8 cellular contexts compared by ENCODE assay signal in the genomic region with DNA sequence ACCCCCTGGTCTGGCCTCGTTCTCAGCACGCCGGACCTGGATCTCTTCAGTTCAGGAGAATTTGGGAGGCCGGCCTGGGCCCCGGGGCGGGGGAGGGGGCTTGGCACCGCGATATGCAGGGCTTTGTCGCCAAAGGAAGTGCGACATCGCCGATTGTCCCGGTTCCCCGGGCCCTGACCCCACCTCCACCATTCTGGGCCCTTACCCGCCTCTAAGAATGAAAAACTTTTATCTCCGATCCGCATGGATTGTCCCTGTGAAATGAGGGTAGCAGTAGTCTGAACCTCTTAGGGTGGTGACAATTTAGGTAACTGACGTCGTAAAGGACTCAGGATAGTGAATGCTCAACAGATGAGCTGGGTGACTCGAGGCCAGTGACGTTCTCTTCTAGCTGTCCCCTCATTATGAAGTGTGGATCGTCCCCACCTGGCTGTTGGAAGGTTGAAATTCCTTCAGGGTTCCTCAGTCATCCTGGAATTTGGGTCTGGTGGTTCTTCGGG. TPM values are rescaled to one million over a fixed set of nuclear protein-coding genes. Genes with fewer than 3 reads are reported as not detected.
DNase-seq lines count a peak whose midpoint lies in the region; ATAC-seq and TF ChIP-seq lines count a peak whose summit lies in the region.

No MANE protein-coding gene starts in this region.

- WGBS in endodermal cell (ENCODE audit: insufficient coverage in 1 of 2, insufficient read length in 1 of 2), 2 experiments, result 8 to 29% methylated on average over 8 to 23 of the region's 23 CpGs

- no TSS peak for BruUV-seq in Caco-2 (replicated peaks; lab: Mats Ljungman, UMichigan)

- peaks cover 54% of the 10 kb centered on the region for H3K36me3 Mint-ChIP-seq in Caco-2 (ENCODE audit: insufficient read depth, unreplicated experiment)
- peaks cover 11% of the 10 kb centered on the region for H3K36me3 Mint-ChIP-seq in endodermal cell (ENCODE audit: low read depth)
- H3K36me3 Mint-ChIP-seq in osteocyte (ENCODE audit: unreplicated experiment), result peaks cover 2% of the 10 kb centered on the region

- no peaks in the 10 kb centered on the region for H4K20me1 ChIP-seq in OCI-LY1 (ENCODE audit: insufficient read depth, low read length)

- H3K4me3 ChIP-seq in Caco-2 (ENCODE audit: low read depth, low read length) (peak overlapping the region; percentile 54), OCI-LY1 (ENCODE audit: low read depth, low read length, poor library complexity, severe bottlenecking) (peak overlapping the region; percentile 80), endodermal cell (ENCODE audit: low read length) (peak overlapping the region; percentile 83)

- POLR2A ChIA-PET in Caco-2 (lab: Charles Lee), result interaction anchor here (1.0 to 2.0 kb wide), 4 partner anchors 11 to 43 kb away, joined by 4 to 17 read pairs (median 10); partner anchors contain the start of genes ANO8 and BABAM1

- H3K27ac ChIP-seq in OCI-LY1 (ENCODE audit: low read depth, low read length, poor library complexity, severe bottlenecking), result peak overlapping the region; percentile 29
- no peak overlapping the region for H3K27ac ChIP-seq in endodermal cell (ENCODE audit: low read depth, low read length)

- H3K4me1 ChIP-seq in Caco-2 (peaks cover 23% of the 10 kb centered on the region), OCI-LY1 (ENCODE audit: insufficient read depth, low read length, severe bottlenecking) (peaks cover 28% of the 10 kb centered on the region), endodermal cell (ENCODE audit: control insufficient read depth, insufficient read depth, low read length) (peaks cover 6% of the 10 kb centered on the region)

- H3K4me3 Mint-ChIP-seq in Caco-2 (ENCODE audit: unreplicated experiment) (peak overlapping the region; percentile 93), endodermal cell (peak overlapping the region; percentile 93), osteocyte (ENCODE audit: unreplicated experiment) (peak overlapping the region; percentile 94)

- H3K9me3 Mint-ChIP-seq in Caco-2 (ENCODE audit: unreplicated experiment) (no peaks in the 10 kb centered on the region), endodermal cell (no peaks in the 10 kb centered on the region), osteocyte (ENCODE audit: unreplicated experiment) (no peaks in the 10 kb centered on the region)

- no peak for TF ChIP-seq CTCF in Caco-2 (IDR thresholded peaks at IDR 0.05; ENCODE audit: insufficient read depth in 1 of 2, low read depth in 1 of 2, low read length in 1 of 2, severe bottlenecking in 1 of 2, unreplicated experiment in 1 of 2)
- TF ChIP-seq CTCF in OCI-LY1 (IDR thresholded peaks at IDR 0.05; ENCODE audit: low read length), result no peak
- no peak for TF ChIP-seq CTCF in endodermal cell (conservative IDR thresholded peaks at IDR 0.05)
- no peak for TF ChIP-seq CTCF in osteocyte (IDR thresholded peaks at IDR 0.05)

- intact Hi-C loops in Caco-2 (cut with micrococcal nuclease; ENCODE audit: unreplicated experiment), result loop anchor here (2.0 kb wide), 1 partner anchor 27 kb away; the partner anchor contains the start of gene GTPBP3

- H3K4me1 Mint-ChIP-seq in Caco-2 (ENCODE audit: low read depth, unreplicated experiment), result peaks cover 20% of the 10 kb centered on the region
- H3K4me1 Mint-ChIP-seq in endodermal cell, result peaks cover 17% of the 10 kb centered on the region
- H3K4me1 Mint-ChIP-seq in osteocyte (ENCODE audit: unreplicated experiment), result peaks cover 46% of the 10 kb centered on the region

- peak overlapping the region; percentile 72 for H3K4me2 ChIP-seq in OCI-LY1 (ENCODE audit: low read length)

- peaks cover 13% of the 10 kb centered on the region for H3K79me2 ChIP-seq in OCI-LY1 (ENCODE audit: insufficient read depth, low read length)

- ATAC-seq in GM18498 (IDR thresholded peaks at IDR 0.05; ENCODE audit: unreplicated experiment), result no peak

- peak overlapping the region; percentile 81 for H3K9ac ChIP-seq in OCI-LY1 (ENCODE audit: low read length)
- peak overlapping the region; percentile 85 for H3K9ac ChIP-seq in endodermal cell (ENCODE audit: extremely low read depth, low read length, poor library complexity, severe bottlenecking)

- H3K27me3 ChIP-seq in Caco-2 (replicated peaks; ENCODE audit: control insufficient read depth, insufficient read depth, low read length) (no peaks in the 10 kb centered on the region), OCI-LY1 (ENCODE audit: insufficient read depth, low read length) (no peaks in the 10 kb centered on the region), endodermal cell (ENCODE audit: control insufficient read depth, insufficient read depth, low read length, poor library complexity, severe bottlenecking) (no peaks in the 10 kb centered on the region)

- no peaks in the 10 kb centered on the region for H3K9me2 ChIP-seq in OCI-LY1 (ENCODE audit: low read depth, low read length)

- DNase-seq in Caco-2 (no peak), endodermal cell (no peak), osteocyte (ENCODE audit: extremely low spot score, unreplicated experiment) (no peak), NCI-H1092 treated with DMSO at 0.1 percent for 48 hours (lab: John Stamatoyannopoulos, UW) (no peak), HT-29 (ENCODE audit: low spot score) (no peak)
- DNase-seq in activated CD8-positive, alpha-beta memory T cell treated with anti-CD3 and anti-CD28 coated beads, Interleukin-2, amount 50 U/mL, for 4 hours, result no peak

- H3K27ac Mint-ChIP-seq in Caco-2 (ENCODE audit: unreplicated experiment) (peak overlapping the region; percentile 82), endodermal cell (peak overlapping the region; percentile 93), osteocyte (ENCODE audit: unreplicated experiment) (peak overlapping the region; percentile 78)

- H2AFZ ChIP-seq in OCI-LY1 (ENCODE audit: low read length), result no peak overlapping the region

- H3K27me3 Mint-ChIP-seq in Caco-2 (ENCODE audit: insufficient read depth, unreplicated experiment) (no peaks in the 10 kb centered on the region), endodermal cell (ENCODE audit: insufficient read depth) (no peaks in the 10 kb centered on the region), osteocyte (ENCODE audit: unreplicated experiment) (no peaks in the 10 kb centered on the region)

- no peaks in the 10 kb centered on the region; the same call in 1 of the 2 replicates for H3F3A ChIP-seq in OCI-LY1 (ENCODE audit: insufficient read depth, low read length)

- H3K9me3 ChIP-seq in Caco-2 (no peaks in the 10 kb centered on the region), OCI-LY1 (ENCODE audit: low read length) (no peaks in the 10 kb centered on the region), endodermal cell (ENCODE audit: control insufficient read depth, low read length) (no peaks in the 10 kb centered on the region)

- CTCF ChIA-PET in Caco-2 (lab: Charles Lee), result interaction anchor here (0.6 to 1.9 kb wide), 3 partner anchors 18 to 109 kb away, joined by 3 to 13 read pairs (median 6); no protein-coding TSS in a partner anchor

- H3K36me3 ChIP-seq in Caco-2 (ENCODE audit: control insufficient read depth, insufficient read depth, low read length) (peaks cover 4% of the 10 kb centered on the region), OCI-LY1 (ENCODE audit: insufficient read depth, low read length) (peaks cover 26% of the 10 kb centered on the region), endodermal cell (ENCODE audit: control insufficient read depth, insufficient read depth, low read length) (peaks cover 26% of the 10 kb centered on the region)

RNA-seq across cellular contexts. Expression of gene DDA1, which starts 0.6 kb away (rescaled TPM):
- 43.8 and 55.6 TPM in 2 replicates for total RNA-seq in Caco-2 (2022)
- total RNA-seq in endodermal cell, result 10 to 100 TPM; 36.9 to 42.3 TPM
- 46.5 TPM for polyA plus RNA-seq in endodermal cell (2013, experiment 1 of 2)
- 62.7 TPM for polyA plus RNA-seq in endodermal cell (2013, experiment 2 of 2)
- total RNA-seq in osteocyte, result 46.3 and 50.0 TPM in 2 replicates
- total RNA-seq in HT-29 (2014; rRNA removed; shearing (Covaris generic)), result 24.6 and 32.4 TPM in 2 replicates

RNA-seq across cellular contexts. Expression of gene MRPL34, which starts 4.3 kb away (rescaled TPM):
- total RNA-seq in Caco-2 (2022) (78.9 and 88.5 TPM in 2 replicates), endodermal cell (10 to 100 TPM; 58.1 to 62.2 TPM), osteocyte (66.9 and 78.8 TPM in 2 replicates)
- 51.9 TPM for polyA plus RNA-seq in endodermal cell (2013, experiment 1 of 2)
- 48.7 TPM for polyA plus RNA-seq in endodermal cell (2013, experiment 2 of 2)
- total RNA-seq in HT-29 (2014; rRNA removed; shearing (Covaris generic)), result 94.6 and 106 TPM in 2 replicates

RNA-seq across cellular contexts. Expression of gene ABHD8, which starts 6.8 kb away (rescaled TPM):
- total RNA-seq in Caco-2 (2022) (9.4 and 11.3 TPM in 2 replicates), endodermal cell (10 to 100 TPM; 11.6 to 21.1 TPM), osteocyte (5.0 and 6.1 TPM in 2 replicates)
- polyA plus RNA-seq in endodermal cell (2013, experiment 1 of 2), result 9.7 TPM
- polyA plus RNA-seq in endodermal cell (2013, experiment 2 of 2), result 10.2 TPM
- 3.4 and 5.3 TPM in 2 replicates for total RNA-seq in HT-29 (2014; rRNA removed; shearing (Covaris generic))

RNA-seq across cellular contexts. Expression of gene ANO8, which starts 24.6 kb away (rescaled TPM):
- total RNA-seq in Caco-2 (2022) (11.5 TPM in 2 replicates), endodermal cell (10 to 100 TPM; 27.5 to 29.5 TPM), osteocyte (17.7 and 21.9 TPM in 2 replicates)
- polyA plus RNA-seq in endodermal cell (2013, experiment 1 of 2), result 34.7 TPM
- polyA plus RNA-seq in endodermal cell (2013, experiment 2 of 2), result 29.8 TPM
- total RNA-seq in HT-29 (2014; rRNA removed; shearing (Covaris generic)), result 2.2 and 2.4 TPM in 2 replicates

RNA-seq across cellular contexts. Expression of gene GTPBP3, which starts 27.3 kb away (rescaled TPM):
- total RNA-seq in Caco-2 (2022), result 50.1 and 50.7 TPM in 2 replicates
- total RNA-seq in endodermal cell, result 10 to 100 TPM; 48.7 to 55.7 TPM
- 34.1 TPM for polyA plus RNA-seq in endodermal cell (2013, experiment 1 of 2)
- 33.4 TPM for polyA plus RNA-seq in endodermal cell (2013, experiment 2 of 2)
- 27.2 and 28.9 TPM in 2 replicates for total RNA-seq in osteocyte
- 40.0 and 64.4 TPM in 2 replicates for total RNA-seq in HT-29 (2014; rRNA removed; shearing (Covaris generic))
